ENCODE assay signal across 25 cellular contexts in the genomic region with DNA sequence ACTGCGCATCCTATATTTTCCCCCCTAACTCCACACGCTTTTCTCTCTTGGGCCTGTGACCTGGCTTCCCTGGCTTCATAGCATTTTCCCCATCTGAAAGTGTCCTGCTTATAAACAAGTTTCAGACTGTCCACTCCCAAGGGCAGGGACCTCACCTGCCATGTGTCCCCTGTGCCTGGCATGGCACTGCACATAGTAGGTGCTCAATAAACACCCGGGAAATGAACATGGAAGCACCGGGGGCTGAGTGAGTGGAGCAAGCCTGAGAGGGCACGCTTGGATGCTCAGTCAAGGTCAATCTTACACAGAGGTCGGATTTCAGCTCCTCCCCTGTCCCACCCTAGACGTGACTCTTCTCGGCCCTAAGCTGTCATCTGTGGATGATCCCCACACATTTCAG.
DNase-seq lines count a peak whose midpoint lies in the region; ATAC-seq, FAIRE-seq and TF ChIP-seq lines count a peak whose summit lies in the region.
"Had no signal": no experiment of that assay in that cellular context is flagged by ENCODE, and none has a peak within 500 bp of the region (broad histone marks: within the 10 kb centered on the region; RNA-seq: fewer than 3 reads in every experiment).

No MANE protein-coding gene starts in this region.

- H3K4me2 ChIP-seq in K562 (ENCODE audit: insufficient read depth, low read length), result no peak overlapping the region

- no peaks in the 10 kb centered on the region for H3K9me3 Mint-ChIP-seq in activated CD4-positive, alpha-beta T cell treated with anti-CD3 and anti-CD28 coated beads, Interleukin-2, amount 10 ng/mL, durations not matched to agents 7 days and 5 days
- no peaks in the 10 kb centered on the region for H3K9me3 Mint-ChIP-seq in CD8-positive, alpha-beta memory T cell
- H3K9me3 Mint-ChIP-seq in nephron progenitor cell, result no peaks in the 10 kb centered on the region
- H3K9me3 Mint-ChIP-seq: activated naive CD4-positive, alpha-beta T cell treated with anti-CD3 and anti-CD28 coated beads, Interleukin-2, amount 10 ng/mL, durations not matched to agents 7 days and 5 days; activated T-cell treated with anti-CD3 and anti-CD28 coated beads, Interleukin-2, amount 50 U/mL, for 4 hours; type B pancreatic cell had no signal

- no peak for TF ChIP-seq RAD21 in K562 (CRISPR knock-in tag; conservative IDR thresholded peaks at IDR 0.05 in 1 of 2, IDR thresholded peaks at IDR 0.05 in 1 of 2)

- H2AFZ ChIP-seq in K562 (ENCODE audit: low read depth, low read length), result no peak overlapping the region

- CTCF ChIA-PET in activated CD4-positive, alpha-beta T cell treated with anti-CD3 and anti-CD28 coated beads, Interleukin-2, amount 10 ng/mL, durations not matched to agents 7 days and 5 days (lab: Charles Lee), result no interaction called here
- CTCF ChIA-PET in CD8-positive, alpha-beta memory T cell (lab: Charles Lee), result no interaction called here
- CTCF ChIA-PET in K562 (lab: Yijun Ruan, JAX; ENCODE audit: low intra/inter-chr PET ratio), result no interaction called here

- BruUV-seq in K562 (replicated peaks; lab: Mats Ljungman, UMichigan), result no TSS peak

- TF ChIP-seq CTCF in K562 (IDR thresholded peaks at IDR 0.05 in 2 of 3, conservative IDR thresholded peaks at IDR 0.05 in 1 of 3; ENCODE audit: insufficient read depth in 2 of 3, low read depth in 1 of 3, low read length in 3 of 3) (no peak), nephron progenitor cell (IDR thresholded peaks at IDR 0.05) (no peak)

- TF ChIP-seq POLR2A in K562 (conservative IDR thresholded peaks at IDR 0.05), result no peak

- TF ChIP-seq EP300 in K562 (IDR thresholded peaks at IDR 0.05; ENCODE audit: low read length), result no peak

- peaks cover 4% of the 10 kb centered on the region for H3K4me1 ChIP-seq in CD8-positive, alpha-beta memory T cell (ENCODE audit: insufficient read depth, low read length)
- H3K4me1 ChIP-seq in K562 (replicated peaks in 1 of 2; ENCODE audit: control insufficient read depth in 2 of 2, insufficient read depth in 2 of 2, low read length in 2 of 2), result peaks cover 0 to 7% of the 10 kb centered on the region in 2 experiments; a peak in 2 of 5 replicates

- no peaks in the 10 kb centered on the region for H4K20me1 ChIP-seq in K562 (replicated peaks; ENCODE audit: control insufficient read depth, insufficient read depth, low read length)

- no peak overlapping the region for H3K9ac ChIP-seq in K562 (ENCODE audit: insufficient read depth in 1 of 2, low read depth in 2 of 2, low read length in 2 of 2)

- peaks cover 22% of the 10 kb centered on the region for H3K4me1 Mint-ChIP-seq in activated CD4-positive, alpha-beta T cell treated with anti-CD3 and anti-CD28 coated beads, Interleukin-2, amount 10 ng/mL, durations not matched to agents 7 days and 5 days
- H3K4me1 Mint-ChIP-seq in CD8-positive, alpha-beta memory T cell, result peaks cover 44 to 72% (median 64%) of the 10 kb centered on the region in 3 donors
- H3K4me1 Mint-ChIP-seq in nephron progenitor cell, result peaks cover 63% of the 10 kb centered on the region

- no peak overlapping the region for H3K27ac ChIP-seq in CD8-positive, alpha-beta memory T cell (ENCODE audit: low read depth, low read length)
- H3K27ac ChIP-seq in K562 (ENCODE audit: extremely low read depth, low read depth, low read length), result no peak overlapping the region
- H3K27ac ChIP-seq: heart right ventricle, VCaP had no signal

- no peak overlapping the region for H3K4me3 Mint-ChIP-seq in activated CD4-positive, alpha-beta T cell treated with anti-CD3 and anti-CD28 coated beads, Interleukin-2, amount 10 ng/mL, durations not matched to agents 7 days and 5 days
- no peak overlapping the region for H3K4me3 Mint-ChIP-seq in CD8-positive, alpha-beta memory T cell
- H3K4me3 Mint-ChIP-seq in nephron progenitor cell, result no peak overlapping the region
- H3K4me3 Mint-ChIP-seq: activated naive CD4-positive, alpha-beta T cell treated with anti-CD3 and anti-CD28 coated beads, Interleukin-2, amount 10 ng/mL, durations not matched to agents 7 days and 5 days; activated T-cell treated with anti-CD3 and anti-CD28 coated beads, Interleukin-2, amount 50 U/mL, for 4 hours had no signal

- H3K9me3 ChIP-seq in CD8-positive, alpha-beta memory T cell (ENCODE audit: low read length), result no peaks in the 10 kb centered on the region
- no peaks in the 10 kb centered on the region for H3K9me3 ChIP-seq in K562 (replicated peaks; ENCODE audit: control insufficient read depth, insufficient read depth, low read depth, low read length)
- H3K9me3 ChIP-seq: heart right ventricle, stomach had no signal

- H3K9me1 ChIP-seq in K562 (ENCODE audit: control insufficient read depth, insufficient read depth, low read length), result no peaks in the 10 kb centered on the region

- H3K4me3 ChIP-seq in CD8-positive, alpha-beta memory T cell (ENCODE audit: low read length), result no peak overlapping the region
- no peak overlapping the region for H3K4me3 ChIP-seq in K562
- H3K4me3 ChIP-seq: heart right ventricle, stomach had no signal

- intact Hi-C loops in K562 (cut with micrococcal nuclease), result no loop called here

- no peak for ATAC-seq in K562
- ATAC-seq: activated T-cell treated with anti-CD3 and anti-CD28 coated beads, Interleukin-2, amount 50 U/mL, for 4 hours; heart right ventricle; left ventricle myocardium superior had no signal

- H3K79me2 ChIP-seq in K562 (ENCODE audit: control insufficient read depth, insufficient read depth, low read length), result no peaks in the 10 kb centered on the region

- no peaks in the 10 kb centered on the region for H3K27me3 Mint-ChIP-seq in activated CD4-positive, alpha-beta T cell treated with anti-CD3 and anti-CD28 coated beads, Interleukin-2, amount 10 ng/mL, durations not matched to agents 7 days and 5 days
- peaks cover 0 to 1% of the 10 kb centered on the region in 2 donors for H3K27me3 Mint-ChIP-seq in CD8-positive, alpha-beta memory T cell
- H3K27me3 Mint-ChIP-seq in nephron progenitor cell (ENCODE audit: low read depth, poor library complexity), result peaks cover 3% of the 10 kb centered on the region
- H3K27me3 Mint-ChIP-seq: activated naive CD4-positive, alpha-beta T cell treated with anti-CD3 and anti-CD28 coated beads, Interleukin-2, amount 10 ng/mL, durations not matched to agents 7 days and 5 days; type B pancreatic cell had no signal

- 80% methylated on average over 8 of the region's 8 CpGs for WGBS in K562 (ENCODE audit: insufficient coverage, low coverage, missing lambda C conversion rate)

- in situ Hi-C loops in K562 (cut with MboI), result no loop called here

- peak overlapping the region; percentile 62 for H3K27ac Mint-ChIP-seq in activated CD4-positive, alpha-beta T cell treated with anti-CD3 and anti-CD28 coated beads, Interleukin-2, amount 10 ng/mL, durations not matched to agents 7 days and 5 days
- peak overlapping the region in 6 of 8 donors; percentile 39 to 80 (median 54) for H3K27ac Mint-ChIP-seq in CD8-positive, alpha-beta memory T cell
- H3K27ac Mint-ChIP-seq in nephron progenitor cell, result peak overlapping the region; percentile 68
- H3K27ac Mint-ChIP-seq: type B pancreatic cell had no signal

- no peak for DNase-seq in activated CD4-positive, alpha-beta T cell treated with anti-CD3 and anti-CD28 coated beads, Interleukin-2, amount 10 ng/mL, durations not matched to agents 7 days and 5 days
- no peak for DNase-seq in activated CD4-positive, alpha-beta T cell treated with anti-CD3 and anti-CD28 coated beads for 4 hours
- DNase-seq in CD8-positive, alpha-beta memory T cell, result no peak
- no peak for DNase-seq in K562 (ENCODE audit: extremely low read depth in 1 of 4, low spot score in 3 of 4)
- no peak for DNase-seq in nephron progenitor cell
- DNase-seq in stimulated activated CD4-positive, alpha-beta T cell treated with anti-CD3 and anti-CD28 coated beads, Interleukin-4, amount 100 ng/mL, for 1 hour, result no peak
- DNase-seq in inferior parietal cortex (ENCODE audit: extremely low spot score), result no peak
- DNase-seq in islet precursor cell, result no peak
- DNase-seq: activated CD4-positive, alpha-beta T cell treated with anti-CD3 and anti-CD28 coated beads, Interleukin-2, amount 50 U/mL, for 48 hours; activated naive CD4-positive, alpha-beta T cell treated with anti-CD3 and anti-CD28 coated beads, Interleukin-2, amount 10 ng/mL, durations not matched to agents 7 days and 5 days; activated T-cell treated with anti-CD3 and anti-CD28 coated beads, Interleukin-2, amount 50 U/mL, for 4 hours; erythroblast; foreskin fibroblast; heart right ventricle; left ventricle myocardium superior; MM.1S; NCI-H1436; NCI-H2107; NCI-H446 treated with DMSO at 0.1 percent for 48 hours; nucleus accumbens; retina; stimulated activated CD4-positive, alpha-beta T cell treated with anti-CD3 and anti-CD28 coated beads, Interleukin-4, amount 100 ng/mL, for 4 hours; stomach had no signal

- no peaks in the 10 kb centered on the region for H3K27me3 ChIP-seq in CD8-positive, alpha-beta memory T cell (ENCODE audit: insufficient read depth, low read length, poor library complexity, severe bottlenecking)
- no peaks in the 10 kb centered on the region for H3K27me3 ChIP-seq in K562 (ENCODE audit: control insufficient read depth in 2 of 2, insufficient read depth in 2 of 2, low read length in 2 of 2)
- H3K27me3 ChIP-seq: heart right ventricle, stomach had no signal

- peaks cover 55% of the 10 kb centered on the region for H3K36me3 Mint-ChIP-seq in activated CD4-positive, alpha-beta T cell treated with anti-CD3 and anti-CD28 coated beads, Interleukin-2, amount 10 ng/mL, durations not matched to agents 7 days and 5 days (ENCODE audit: low read depth)
- peaks cover 0 to 83% (median 16%) of the 10 kb centered on the region in 3 donors for H3K36me3 Mint-ChIP-seq in CD8-positive, alpha-beta memory T cell
- no peaks in the 10 kb centered on the region for H3K36me3 Mint-ChIP-seq in nephron progenitor cell (ENCODE audit: low read depth)
- H3K36me3 Mint-ChIP-seq: type B pancreatic cell had no signal

- POLR2A ChIA-PET in activated CD4-positive, alpha-beta T cell treated with anti-CD3 and anti-CD28 coated beads, Interleukin-2, amount 10 ng/mL, durations not matched to agents 7 days and 5 days (lab: Charles Lee), result no interaction called here
- POLR2A ChIA-PET in CD8-positive, alpha-beta memory T cell (lab: Charles Lee), result interaction anchor here (0.5 kb wide), 1 partner anchor 35 kb away, joined by 8 read pairs; no protein-coding TSS in a partner anchor
- POLR2A ChIA-PET in K562 (lab: Yijun Ruan, JAX), result interaction anchor here (0.5 to 0.9 kb wide), 2 partner anchors 14 to 135 kb away, joined by 3 read pairs; no protein-coding TSS in a partner anchor

- H3K36me3 ChIP-seq in CD8-positive, alpha-beta memory T cell (ENCODE audit: insufficient read depth, low read length), result peaks cover 28% of the 10 kb centered on the region
- H3K36me3 ChIP-seq in K562 (ENCODE audit: control insufficient read depth, insufficient read depth, low read length), result peaks cover 30% of the 10 kb centered on the region

- no peak for FAIRE-seq in K562 (lab: Jason Lieb, UNC)

TF ChIP-seq in K562, 482 proteins besides CTCF, POLR2A, EP300 and RAD21:
- peak; percentile 90 for TF ChIP-seq ZKSCAN1 (IDR thresholded peaks at IDR 0.05; ENCODE audit: low read depth, low read length)
- TF ChIP-seq SREBF2 (CRISPR knock-in tag; IDR thresholded peaks at IDR 0.05), result no peak
